1 cellular context compared by ENCODE assay signal in genomic region chr22:20946080-20946986, GRCh38.
TF ChIP-seq lines count a peak whose summit lies in the region.

No MANE protein-coding gene starts in this region.

TF ChIP-seq in HEK293, 187 proteins besides CTCF, POLR2A, EP300 and RAD21 (continued from another document):
- TF ChIP-seq PRDM4 (tag by site-specific recombination; IDR thresholded peaks at IDR 0.05) (no peak), YY2 (tag by site-specific recombination; IDR thresholded peaks at IDR 0.05) (peak; percentile 64; the same call in 1 of the 2 replicates), ZNF24 (tag by site-specific recombination; IDR thresholded peaks at IDR 0.05) (no peak), ZNF132 (tag by site-specific recombination; IDR thresholded peaks at IDR 0.05; ENCODE audit: borderline replicate concordance) (no peak), GFI1B (tag by site-specific recombination; IDR thresholded peaks at IDR 0.05) (no peak), ZNF175 (tag by site-specific recombination; IDR thresholded peaks at IDR 0.05) (no peak)
